22 cellular contexts compared by ENCODE assay signal in the genomic region with DNA sequence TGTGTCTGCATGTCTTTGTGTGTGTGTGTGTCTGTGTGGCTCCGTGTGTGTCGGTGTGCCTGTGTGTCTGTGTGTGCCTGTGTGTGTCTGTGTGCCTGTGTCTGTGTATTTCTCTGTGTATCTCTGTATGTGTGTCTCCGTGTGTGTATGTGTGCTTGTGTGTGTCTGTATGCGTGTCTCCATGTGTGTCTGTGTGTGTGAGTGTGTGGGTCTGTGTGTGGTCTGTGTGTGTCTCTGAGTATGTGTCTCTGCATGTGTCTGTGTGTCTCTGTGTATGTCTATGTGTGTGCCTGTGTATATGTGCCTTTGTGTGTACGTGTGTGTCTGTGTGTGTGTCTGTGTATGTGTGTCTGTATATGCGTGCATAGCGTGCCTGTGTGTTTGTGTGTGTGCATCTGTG. TPM values are rescaled to one million over a fixed set of nuclear protein-coding genes. Genes with fewer than 3 reads are reported as not detected.
"Had no signal": no experiment of that assay in that cellular context is flagged by ENCODE, and none has a peak within 500 bp of the region (broad histone marks: within the 10 kb centered on the region; RNA-seq: fewer than 3 reads in every experiment).

No MANE protein-coding gene starts in this region.

- H3K27ac Mint-ChIP-seq: activated CD4-positive, alpha-beta memory T cell treated with anti-CD3 and anti-CD28 coated beads for 36 hours; activated CD4-positive, alpha-beta T cell treated with anti-CD3 and anti-CD28 coated beads, Interleukin-2, amount 10 ng/mL, durations not matched to agents 7 days and 5 days; activated naive CD4-positive, alpha-beta T cell treated with anti-CD3 and anti-CD28 coated beads for 36 hours; activated naive CD8-positive, alpha-beta T cell; brain; T-helper 1 cell treated with Interleukin-12 subunit alpha and Interleukin-12 subunit beta and Interleukin-4 antibody, amounts not matched to agents 30 μg/mL and 1 μg/mL, for 36 hours had no signal

- H3K27ac ChIP-seq: Peyer's patch, RWPE1 had no signal

- H3K4me3 Mint-ChIP-seq: activated CD4-positive, alpha-beta memory T cell treated with anti-CD3 and anti-CD28 coated beads for 36 hours; activated CD4-positive, alpha-beta T cell treated with anti-CD3 and anti-CD28 coated beads, Interleukin-2, amount 10 ng/mL, durations not matched to agents 7 days and 5 days; activated naive CD4-positive, alpha-beta T cell treated with anti-CD3 and anti-CD28 coated beads for 36 hours; activated naive CD8-positive, alpha-beta T cell; activated T-cell treated with anti-CD3 and anti-CD28 coated beads, Interleukin-2, amount 50 U/mL, for 4 hours; brain; T-helper 1 cell treated with Interleukin-12 subunit alpha and Interleukin-12 subunit beta and Interleukin-4 antibody, amounts not matched to agents 30 μg/mL and 1 μg/mL, for 36 hours had no signal

- H3K9me3 ChIP-seq: MG63, Peyer's patch had no signal

- H3K4me1 ChIP-seq: Peyer's patch had no signal

- H3K36me3 Mint-ChIP-seq: activated CD4-positive, alpha-beta memory T cell treated with anti-CD3 and anti-CD28 coated beads for 36 hours; activated naive CD8-positive, alpha-beta T cell; brain had no signal

- FAIRE-seq: astrocyte had no signal

- DNase-seq: activated CD4-positive, alpha-beta memory T cell treated with anti-CD3 and anti-CD28 coated beads for 36 hours; activated CD4-positive, alpha-beta T cell treated with anti-CD3 and anti-CD28 coated beads, Interleukin-2, amount 10 ng/mL, durations not matched to agents 7 days and 5 days; activated CD4-positive, CD25-positive, alpha-beta regulatory T cell; activated CD8-positive, alpha-beta memory T cell treated with anti-CD3 and anti-CD28 coated beads for 24 hours; activated gamma-delta T cell; activated naive CD4-positive, alpha-beta T cell treated with anti-CD3 and anti-CD28 coated beads for 36 hours; activated T-cell treated with anti-CD3 and anti-CD28 coated beads, Interleukin-2, amount 50 U/mL, for 4 hours; MG63; MV-4-11; NCI-H1092 treated with DMSO at 0.1 percent for 48 hours; NCI-H1417 treated with DMSO at 0.1 percent for 48 hours; NCI-H1694 treated with DMSO at 0.1 percent for 48 hours; NCI-H2081; NCI-H510A treated with DMSO at 0.1 percent for 48 hours; NK-92 treated with Interleukin-12 subunit alpha and Interleukin-12 subunit beta, amount 100 ng/mL, for 24 hours; SHP77 had no signal

- H3K36me3 ChIP-seq: MG63, Peyer's patch had no signal

- H3K9me3 Mint-ChIP-seq: activated CD4-positive, alpha-beta memory T cell treated with anti-CD3 and anti-CD28 coated beads for 36 hours; activated CD4-positive, alpha-beta T cell treated with anti-CD3 and anti-CD28 coated beads, Interleukin-2, amount 10 ng/mL, durations not matched to agents 7 days and 5 days; activated naive CD4-positive, alpha-beta T cell treated with anti-CD3 and anti-CD28 coated beads for 36 hours; activated T-cell treated with anti-CD3 and anti-CD28 coated beads, Interleukin-2, amount 50 U/mL, for 4 hours; brain; T-helper 1 cell treated with Interleukin-12 subunit alpha and Interleukin-12 subunit beta and Interleukin-4 antibody, amounts not matched to agents 30 μg/mL and 1 μg/mL, for 36 hours had no signal

- ATAC-seq: activated T-cell treated with anti-CD3 and anti-CD28 coated beads, Interleukin-2, amount 50 U/mL, for 4 hours had no signal

- H3K4me3 ChIP-seq: MG63, Peyer's patch had no signal

- H3K27me3 Mint-ChIP-seq: activated CD4-positive, alpha-beta memory T cell treated with anti-CD3 and anti-CD28 coated beads for 36 hours; activated CD4-positive, alpha-beta T cell treated with anti-CD3 and anti-CD28 coated beads, Interleukin-2, amount 10 ng/mL, durations not matched to agents 7 days and 5 days; activated naive CD8-positive, alpha-beta T cell; brain had no signal

- H3K27me3 ChIP-seq: MG63, Peyer's patch had no signal

- H3K4me1 Mint-ChIP-seq: activated CD4-positive, alpha-beta T cell treated with anti-CD3 and anti-CD28 coated beads, Interleukin-2, amount 10 ng/mL, durations not matched to agents 7 days and 5 days had no signal

RNA-seq across cellular contexts. Expression of a gene that starts 45.2 kb away (rescaled TPM):
- total RNA-seq: activated CD4-positive, alpha-beta T cell treated with anti-CD3 and anti-CD28 coated beads, Interleukin-2, amount 10 ng/mL, durations not matched to agents 7 days and 5 days had no signal
